Comparison of ENCODE assay signal across 1 cellular context in genomic region chr1:23187637-23188036, GRCh38.
TF ChIP-seq lines count a peak whose summit lies in the region.

No MANE protein-coding gene starts in this region.

TF ChIP-seq in SK-N-SH treated with all-trans-retinoic acid at 6 μM for 48 hours, 23 proteins besides CTCF, POLR2A, EP300 and RAD21 (continued from another document):
- TF ChIP-seq TSHZ2 (CRISPR knock-in tag; IDR thresholded peaks at IDR 0.05) (no peak), ARNTL (CRISPR knock-in tag; IDR thresholded peaks at IDR 0.05; ENCODE audit: borderline replicate concordance, low read depth) (no peak), ZC3H10 (CRISPR knock-in tag; IDR thresholded peaks at IDR 0.05) (no peak)
